1 cellular context compared by ENCODE assay signal in the genomic region with DNA sequence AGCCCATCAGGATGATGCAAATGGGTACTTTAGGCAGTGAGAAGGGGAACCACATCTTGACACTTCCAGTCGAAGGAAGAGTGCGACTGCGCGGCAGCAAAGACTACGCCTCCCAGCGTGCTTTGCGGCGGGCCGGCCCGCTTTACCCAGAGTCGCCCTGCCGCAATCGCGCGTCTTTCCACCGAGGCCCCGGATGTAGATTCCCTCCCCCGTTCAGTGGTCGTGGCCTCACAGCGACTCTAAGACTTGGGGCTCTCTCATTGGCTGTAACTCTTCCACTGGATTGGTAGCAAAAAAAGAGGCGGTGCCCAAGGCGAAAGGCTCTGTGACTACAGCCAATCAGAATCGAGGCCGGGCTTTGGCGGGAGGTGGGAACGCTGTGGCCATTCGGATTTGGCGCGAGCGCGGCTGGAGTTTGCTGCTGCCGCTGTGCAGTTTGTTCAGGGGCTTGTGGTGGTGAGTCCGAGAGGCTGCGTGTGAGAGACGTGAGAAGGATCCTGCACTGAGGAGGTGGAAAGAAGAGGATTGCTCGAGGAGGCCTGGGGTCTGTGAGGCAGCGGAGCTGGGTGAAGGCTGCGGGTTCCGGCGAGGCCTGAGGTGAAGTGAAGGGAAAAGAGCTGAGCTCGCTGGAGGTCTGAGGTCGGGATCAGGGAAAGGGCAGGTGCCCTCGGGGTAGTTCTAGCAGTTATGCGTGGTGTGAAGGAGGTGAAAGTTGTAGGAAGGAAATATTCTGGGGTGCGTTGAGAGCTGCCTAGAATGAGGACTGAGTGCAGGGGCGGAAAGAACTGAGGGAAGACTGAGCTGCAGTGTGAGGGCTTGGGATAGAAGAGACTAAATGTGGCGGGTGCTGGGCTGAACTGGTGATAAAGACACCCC.
A peak's percentile ranks its signal among the peaks of the same experiment; 100 is the strongest.
TF ChIP-seq lines count a peak whose summit lies in the region.

A gene with protein sequence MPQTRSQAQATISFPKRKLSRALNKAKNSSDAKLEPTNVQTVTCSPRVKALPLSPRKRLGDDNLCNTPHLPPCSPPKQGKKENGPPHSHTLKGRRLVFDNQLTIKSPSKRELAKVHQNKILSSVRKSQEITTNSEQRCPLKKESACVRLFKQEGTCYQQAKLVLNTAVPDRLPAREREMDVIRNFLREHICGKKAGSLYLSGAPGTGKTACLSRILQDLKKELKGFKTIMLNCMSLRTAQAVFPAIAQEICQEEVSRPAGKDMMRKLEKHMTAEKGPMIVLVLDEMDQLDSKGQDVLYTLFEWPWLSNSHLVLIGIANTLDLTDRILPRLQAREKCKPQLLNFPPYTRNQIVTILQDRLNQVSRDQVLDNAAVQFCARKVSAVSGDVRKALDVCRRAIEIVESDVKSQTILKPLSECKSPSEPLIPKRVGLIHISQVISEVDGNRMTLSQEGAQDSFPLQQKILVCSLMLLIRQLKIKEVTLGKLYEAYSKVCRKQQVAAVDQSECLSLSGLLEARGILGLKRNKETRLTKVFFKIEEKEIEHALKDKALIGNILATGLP (plus strand): TSS at position 386 of the 876 bp plus-strand sequence. CDS start 1,542 bp downstream, outside the sequence.

TF ChIP-seq in HepG2, 621 proteins besides CTCF, POLR2A, EP300 and RAD21 (continued from another document and continues in another):
- TF ChIP-seq, protein P1, sequence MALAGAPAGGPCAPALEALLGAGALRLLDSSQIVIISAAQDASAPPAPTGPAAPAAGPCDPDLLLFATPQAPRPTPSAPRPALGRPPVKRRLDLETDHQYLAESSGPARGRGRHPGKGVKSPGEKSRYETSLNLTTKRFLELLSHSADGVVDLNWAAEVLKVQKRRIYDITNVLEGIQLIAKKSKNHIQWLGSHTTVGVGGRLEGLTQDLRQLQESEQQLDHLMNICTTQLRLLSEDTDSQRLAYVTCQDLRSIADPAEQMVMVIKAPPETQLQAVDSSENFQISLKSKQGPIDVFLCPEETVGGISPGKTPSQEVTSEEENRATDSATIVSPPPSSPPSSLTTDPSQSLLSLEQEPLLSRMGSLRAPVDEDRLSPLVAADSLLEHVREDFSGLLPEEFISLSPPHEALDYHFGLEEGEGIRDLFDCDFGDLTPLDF (CRISPR knock-in tag; IDR thresholded peaks at IDR 0.05), result peak; percentile 99
- TF ChIP-seq SMC3 (IDR thresholded peaks at IDR 0.05; ENCODE audit: low read length) (no peak), CHD2 (IDR thresholded peaks at IDR 0.05; ENCODE audit: low read depth, low read length) (peak; percentile 89), ZNF607 (CRISPR knock-in tag; IDR thresholded peaks at IDR 0.05; ENCODE audit: borderline replicate concordance) (no peak; the same call in 1 of the 2 replicates), ADNP (CRISPR knock-in tag; IDR thresholded peaks at IDR 0.05) (no peak), SIX1 (CRISPR knock-in tag; IDR thresholded peaks at IDR 0.05; ENCODE audit: borderline replicate concordance) (no peak), BRCA1 (CRISPR knock-in tag; IDR thresholded peaks at IDR 0.05) (no peak), ZNF670 (CRISPR knock-in tag; IDR thresholded peaks at IDR 0.05; ENCODE audit: borderline replicate concordance) (no peak), ZNF431 (CRISPR knock-in tag; IDR thresholded peaks at IDR 0.05; ENCODE audit: borderline replicate concordance, low read depth) (no peak), ZNF451 (CRISPR knock-in tag; IDR thresholded peaks at IDR 0.05) (peak; percentile 85), RARG (CRISPR knock-in tag; IDR thresholded peaks at IDR 0.05; ENCODE audit: low read depth) (no peak), ZBTB7A (CRISPR knock-in tag; IDR thresholded peaks at IDR 0.05) (peak; percentile 57; the same call in 1 of the 2 replicates), MBNL3 (CRISPR knock-in tag; conservative IDR thresholded peaks at IDR 0.05) (no peak), ELF4 (CRISPR knock-in tag; IDR thresholded peaks at IDR 0.05; ENCODE audit: borderline replicate concordance) (no peak), SALL1 (CRISPR knock-in tag; IDR thresholded peaks at IDR 0.05) (peak; percentile 87), ZNF354B (CRISPR knock-in tag; IDR thresholded peaks at IDR 0.05) (peak; percentile 89; the same call in 1 of the 2 replicates), NR1H2 (CRISPR knock-in tag; IDR thresholded peaks at IDR 0.05; ENCODE audit: borderline replicate concordance, low read depth) (no peak), ERF (CRISPR knock-in tag; IDR thresholded peaks at IDR 0.05) (peak; percentile 75), ZFP82 (CRISPR knock-in tag; IDR thresholded peaks at IDR 0.05; ENCODE audit: borderline replicate concordance) (no peak), NFKB2 (CRISPR knock-in tag; IDR thresholded peaks at IDR 0.05; ENCODE audit: borderline replicate concordance) (peak; percentile 92; the same call in 1 of the 2 replicates), TCF7 (IDR thresholded peaks at IDR 0.05; ENCODE audit: low read depth) (no peak), ZNF274 (CRISPR knock-in tag; IDR thresholded peaks at IDR 0.05) (peak; percentile 93), PTBP1 (IDR thresholded peaks at IDR 0.05; ENCODE audit: low read depth, low read length, poor library complexity, severe bottlenecking) (peak; percentile 47), ZNF282 (IDR thresholded peaks at IDR 0.05; ENCODE audit: partially characterized antibody) (no peak), NCOA5 (CRISPR knock-in tag; IDR thresholded peaks at IDR 0.05) (no peak), ZNF33A (CRISPR knock-in tag; IDR thresholded peaks at IDR 0.05; ENCODE audit: borderline replicate concordance) (no peak), ZFP41 (CRISPR knock-in tag; IDR thresholded peaks at IDR 0.05; ENCODE audit: borderline replicate concordance) (no peak), JARID2 (CRISPR knock-in tag; IDR thresholded peaks at IDR 0.05; ENCODE audit: insufficient replicate concordance) (no peak), ZNF761 (CRISPR knock-in tag; conservative IDR thresholded peaks at IDR 0.05) (0 out of 2 replicates have a peak, but pooled peaks have one; percentile 75), ZNF3 (CRISPR knock-in tag; IDR thresholded peaks at IDR 0.05) (no peak), ZNF816 (CRISPR knock-in tag; IDR thresholded peaks at IDR 0.05; ENCODE audit: borderline replicate concordance) (no peak), ZIK1 (CRISPR knock-in tag; IDR thresholded peaks at IDR 0.05; ENCODE audit: borderline replicate concordance, low read depth) (0 out of 2 replicates have a peak, but pooled peaks have one; percentile 58), ZBTB3 (CRISPR knock-in tag; IDR thresholded peaks at IDR 0.05; ENCODE audit: borderline replicate concordance, low read depth) (no peak; the same call in 1 of the 2 replicates)
- TF ChIP-seq, protein P2, sequence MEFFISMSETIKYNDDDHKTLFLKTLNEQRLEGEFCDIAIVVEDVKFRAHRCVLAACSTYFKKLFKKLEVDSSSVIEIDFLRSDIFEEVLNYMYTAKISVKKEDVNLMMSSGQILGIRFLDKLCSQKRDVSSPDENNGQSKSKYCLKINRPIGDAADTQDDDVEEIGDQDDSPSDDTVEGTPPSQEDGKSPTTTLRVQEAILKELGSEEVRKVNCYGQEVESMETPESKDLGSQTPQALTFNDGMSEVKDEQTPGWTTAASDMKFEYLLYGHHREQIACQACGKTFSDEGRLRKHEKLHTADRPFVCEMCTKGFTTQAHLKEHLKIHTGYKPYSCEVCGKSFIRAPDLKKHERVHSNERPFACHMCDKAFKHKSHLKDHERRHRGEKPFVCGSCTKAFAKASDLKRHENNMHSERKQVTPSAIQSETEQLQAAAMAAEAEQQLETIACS (CRISPR knock-in tag; IDR thresholded peaks at IDR 0.05), result no peak; the same call in 1 of the 2 replicates
- TF ChIP-seq, protein P3, sequence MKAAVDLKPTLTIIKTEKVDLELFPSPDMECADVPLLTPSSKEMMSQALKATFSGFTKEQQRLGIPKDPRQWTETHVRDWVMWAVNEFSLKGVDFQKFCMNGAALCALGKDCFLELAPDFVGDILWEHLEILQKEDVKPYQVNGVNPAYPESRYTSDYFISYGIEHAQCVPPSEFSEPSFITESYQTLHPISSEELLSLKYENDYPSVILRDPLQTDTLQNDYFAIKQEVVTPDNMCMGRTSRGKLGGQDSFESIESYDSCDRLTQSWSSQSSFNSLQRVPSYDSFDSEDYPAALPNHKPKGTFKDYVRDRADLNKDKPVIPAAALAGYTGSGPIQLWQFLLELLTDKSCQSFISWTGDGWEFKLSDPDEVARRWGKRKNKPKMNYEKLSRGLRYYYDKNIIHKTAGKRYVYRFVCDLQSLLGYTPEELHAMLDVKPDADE (CRISPR knock-in tag; IDR thresholded peaks at IDR 0.05), result no peak
- TF ChIP-seq, protein P4, sequence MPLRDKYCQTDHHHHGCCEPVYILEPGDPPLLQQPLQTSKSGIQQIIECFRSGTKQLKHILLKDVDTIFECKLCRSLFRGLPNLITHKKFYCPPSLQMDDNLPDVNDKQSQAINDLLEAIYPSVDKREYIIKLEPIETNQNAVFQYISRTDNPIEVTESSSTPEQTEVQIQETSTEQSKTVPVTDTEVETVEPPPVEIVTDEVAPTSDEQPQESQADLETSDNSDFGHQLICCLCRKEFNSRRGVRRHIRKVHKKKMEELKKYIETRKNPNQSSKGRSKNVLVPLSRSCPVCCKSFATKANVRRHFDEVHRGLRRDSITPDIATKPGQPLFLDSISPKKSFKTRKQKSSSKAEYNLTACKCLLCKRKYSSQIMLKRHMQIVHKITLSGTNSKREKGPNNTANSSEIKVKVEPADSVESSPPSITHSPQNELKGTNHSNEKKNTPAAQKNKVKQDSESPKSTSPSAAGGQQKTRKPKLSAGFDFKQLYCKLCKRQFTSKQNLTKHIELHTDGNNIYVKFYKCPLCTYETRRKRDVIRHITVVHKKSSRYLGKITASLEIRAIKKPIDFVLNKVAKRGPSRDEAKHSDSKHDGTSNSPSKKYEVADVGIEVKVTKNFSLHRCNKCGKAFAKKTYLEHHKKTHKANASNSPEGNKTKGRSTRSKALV (CRISPR knock-in tag; IDR thresholded peaks at IDR 0.05), result no peak
- TF ChIP-seq, protein P5, sequence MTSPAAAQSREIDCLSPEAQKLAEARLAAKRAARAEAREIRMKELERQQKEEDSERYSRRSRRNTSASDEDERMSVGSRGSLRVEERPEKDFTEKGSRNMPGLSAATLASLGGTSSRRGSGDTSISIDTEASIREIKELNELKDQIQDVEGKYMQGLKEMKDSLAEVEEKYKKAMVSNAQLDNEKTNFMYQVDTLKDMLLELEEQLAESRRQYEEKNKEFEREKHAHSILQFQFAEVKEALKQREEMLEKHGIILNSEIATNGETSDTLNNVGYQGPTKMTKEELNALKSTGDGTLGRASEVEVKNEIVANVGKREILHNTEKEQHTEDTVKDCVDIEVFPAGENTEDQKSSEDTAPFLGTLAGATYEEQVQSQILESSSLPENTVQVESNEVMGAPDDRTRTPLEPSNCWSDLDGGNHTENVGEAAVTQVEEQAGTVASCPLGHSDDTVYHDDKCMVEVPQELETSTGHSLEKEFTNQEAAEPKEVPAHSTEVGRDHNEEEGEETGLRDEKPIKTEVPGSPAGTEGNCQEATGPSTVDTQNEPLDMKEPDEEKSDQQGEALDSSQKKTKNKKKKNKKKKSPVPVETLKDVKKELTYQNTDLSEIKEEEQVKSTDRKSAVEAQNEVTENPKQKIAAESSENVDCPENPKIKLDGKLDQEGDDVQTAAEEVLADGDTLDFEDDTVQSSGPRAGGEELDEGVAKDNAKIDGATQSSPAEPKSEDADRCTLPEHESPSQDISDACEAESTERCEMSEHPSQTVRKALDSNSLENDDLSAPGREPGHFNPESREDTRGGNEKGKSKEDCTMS (CRISPR knock-in tag; conservative IDR thresholded peaks at IDR 0.05), result peak; percentile 76; the same call in 1 of the 2 replicates
- TF ChIP-seq, protein P6, sequence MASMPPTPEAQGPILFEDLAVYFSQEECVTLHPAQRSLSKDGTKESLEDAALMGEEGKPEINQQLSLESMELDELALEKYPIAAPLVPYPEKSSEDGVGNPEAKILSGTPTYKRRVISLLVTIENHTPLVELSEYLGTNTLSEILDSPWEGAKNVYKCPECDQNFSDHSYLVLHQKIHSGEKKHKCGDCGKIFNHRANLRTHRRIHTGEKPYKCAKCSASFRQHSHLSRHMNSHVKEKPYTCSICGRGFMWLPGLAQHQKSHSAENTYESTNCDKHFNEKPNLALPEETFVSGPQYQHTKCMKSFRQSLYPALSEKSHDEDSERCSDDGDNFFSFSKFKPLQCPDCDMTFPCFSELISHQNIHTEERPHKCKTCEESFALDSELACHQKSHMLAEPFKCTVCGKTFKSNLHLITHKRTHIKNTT (CRISPR knock-in tag; IDR thresholded peaks at IDR 0.05), result no peak
- TF ChIP-seq, protein P7, sequence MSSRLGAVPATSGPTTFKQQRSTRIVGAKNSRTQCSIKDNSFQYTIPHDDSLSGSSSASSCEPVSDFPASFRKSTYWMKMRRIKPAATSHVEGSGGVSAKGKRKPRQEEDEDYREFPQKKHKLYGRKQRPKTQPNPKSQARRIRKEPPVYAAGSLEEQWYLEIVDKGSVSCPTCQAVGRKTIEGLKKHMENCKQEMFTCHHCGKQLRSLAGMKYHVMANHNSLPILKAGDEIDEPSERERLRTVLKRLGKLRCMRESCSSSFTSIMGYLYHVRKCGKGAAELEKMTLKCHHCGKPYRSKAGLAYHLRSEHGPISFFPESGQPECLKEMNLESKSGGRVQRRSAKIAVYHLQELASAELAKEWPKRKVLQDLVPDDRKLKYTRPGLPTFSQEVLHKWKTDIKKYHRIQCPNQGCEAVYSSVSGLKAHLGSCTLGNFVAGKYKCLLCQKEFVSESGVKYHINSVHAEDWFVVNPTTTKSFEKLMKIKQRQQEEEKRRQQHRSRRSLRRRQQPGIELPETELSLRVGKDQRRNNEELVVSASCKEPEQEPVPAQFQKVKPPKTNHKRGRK (CRISPR knock-in tag; IDR thresholded peaks at IDR 0.05), result no peak
- TF ChIP-seq, protein P8, sequence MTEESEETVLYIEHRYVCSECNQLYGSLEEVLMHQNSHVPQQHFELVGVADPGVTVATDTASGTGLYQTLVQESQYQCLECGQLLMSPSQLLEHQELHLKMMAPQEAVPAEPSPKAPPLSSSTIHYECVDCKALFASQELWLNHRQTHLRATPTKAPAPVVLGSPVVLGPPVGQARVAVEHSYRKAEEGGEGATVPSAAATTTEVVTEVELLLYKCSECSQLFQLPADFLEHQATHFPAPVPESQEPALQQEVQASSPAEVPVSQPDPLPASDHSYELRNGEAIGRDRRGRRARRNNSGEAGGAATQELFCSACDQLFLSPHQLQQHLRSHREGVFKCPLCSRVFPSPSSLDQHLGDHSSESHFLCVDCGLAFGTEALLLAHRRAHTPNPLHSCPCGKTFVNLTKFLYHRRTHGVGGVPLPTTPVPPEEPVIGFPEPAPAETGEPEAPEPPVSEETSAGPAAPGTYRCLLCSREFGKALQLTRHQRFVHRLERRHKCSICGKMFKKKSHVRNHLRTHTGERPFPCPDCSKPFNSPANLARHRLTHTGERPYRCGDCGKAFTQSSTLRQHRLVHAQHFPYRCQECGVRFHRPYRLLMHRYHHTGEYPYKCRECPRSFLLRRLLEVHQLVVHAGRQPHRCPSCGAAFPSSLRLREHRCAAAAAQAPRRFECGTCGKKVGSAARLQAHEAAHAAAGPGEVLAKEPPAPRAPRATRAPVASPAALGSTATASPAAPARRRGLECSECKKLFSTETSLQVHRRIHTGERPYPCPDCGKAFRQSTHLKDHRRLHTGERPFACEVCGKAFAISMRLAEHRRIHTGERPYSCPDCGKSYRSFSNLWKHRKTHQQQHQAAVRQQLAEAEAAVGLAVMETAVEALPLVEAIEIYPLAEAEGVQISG (CRISPR knock-in tag; IDR thresholded peaks at IDR 0.05), result peak; percentile 78
- TF ChIP-seq, protein P9, sequence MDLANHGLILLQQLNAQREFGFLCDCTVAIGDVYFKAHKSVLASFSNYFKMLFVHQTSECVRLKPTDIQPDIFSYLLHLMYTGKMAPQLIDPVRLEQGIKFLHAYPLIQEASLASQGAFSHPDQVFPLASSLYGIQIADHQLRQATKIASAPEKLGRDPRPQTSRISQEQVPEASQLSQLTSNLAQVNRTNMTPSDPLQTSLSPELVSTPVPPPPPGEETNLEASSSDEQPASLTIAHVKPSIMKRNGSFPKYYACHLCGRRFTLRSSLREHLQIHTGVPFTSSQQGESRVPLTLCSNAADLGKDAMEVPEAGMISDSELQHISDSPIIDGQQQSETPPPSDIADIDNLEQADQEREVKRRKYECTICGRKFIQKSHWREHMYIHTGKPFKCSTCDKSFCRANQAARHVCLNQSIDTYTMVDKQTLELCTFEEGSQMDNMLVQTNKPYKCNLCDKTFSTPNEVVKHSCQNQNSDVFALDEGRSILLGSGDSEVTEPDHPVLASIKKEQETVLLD (CRISPR knock-in tag; IDR thresholded peaks at IDR 0.05; ENCODE audit: low read depth), result no peak; the same call in 1 of the 2 replicates
